Comparison of ENCODE assay signal across 1 cellular context in genomic region chr2:226767056-226767813, GRCh38.
TF ChIP-seq lines count a peak whose summit lies in the region.

No MANE protein-coding gene starts in this region.

TF ChIP-seq in IMR-90, 13 proteins besides CTCF, POLR2A, EP300 and RAD21:
- TF ChIP-seq MAFK (IDR thresholded peaks at IDR 0.05; ENCODE audit: low read depth, low read length): no peak
- TF ChIP-seq ELK1 (IDR thresholded peaks at IDR 0.05; ENCODE audit: borderline replicate concordance, low read depth, low read length): no peak
- TF ChIP-seq MXI1 (IDR thresholded peaks at IDR 0.05; ENCODE audit: borderline replicate concordance, low read depth, low read length): no peak
- TF ChIP-seq RFX5 (IDR thresholded peaks at IDR 0.05; ENCODE audit: low read depth, low read length): no peak
- TF ChIP-seq RCOR1 (IDR thresholded peaks at IDR 0.05; ENCODE audit: insufficient replicate concordance, low read length): no peak
- no peak for TF ChIP-seq BHLHE40 (IDR thresholded peaks at IDR 0.05; ENCODE audit: low read depth, low read length)
- no peak for TF ChIP-seq MAZ (IDR thresholded peaks at IDR 0.05; ENCODE audit: borderline replicate concordance, low read depth, low read length)
- TF ChIP-seq CHD1 (IDR thresholded peaks at IDR 0.05; ENCODE audit: low read depth, low read length): no peak
- TF ChIP-seq CEBPB (IDR thresholded peaks at IDR 0.05; ENCODE audit: low read depth, low read length): no peak
- TF ChIP-seq NFE2L2 (IDR thresholded peaks at IDR 0.05; ENCODE audit: low read depth, low read length): no peak
- TF ChIP-seq USF2 (IDR thresholded peaks at IDR 0.05; ENCODE audit: low read depth, low read length): no peak
- no peak for TF ChIP-seq SMC3 (IDR thresholded peaks at IDR 0.05; ENCODE audit: low read depth, low read length)
- no peak for TF ChIP-seq FOS (IDR thresholded peaks at IDR 0.05; ENCODE audit: low read depth, low read length)
